1 cellular context compared by ENCODE assay signal in the genomic region with DNA sequence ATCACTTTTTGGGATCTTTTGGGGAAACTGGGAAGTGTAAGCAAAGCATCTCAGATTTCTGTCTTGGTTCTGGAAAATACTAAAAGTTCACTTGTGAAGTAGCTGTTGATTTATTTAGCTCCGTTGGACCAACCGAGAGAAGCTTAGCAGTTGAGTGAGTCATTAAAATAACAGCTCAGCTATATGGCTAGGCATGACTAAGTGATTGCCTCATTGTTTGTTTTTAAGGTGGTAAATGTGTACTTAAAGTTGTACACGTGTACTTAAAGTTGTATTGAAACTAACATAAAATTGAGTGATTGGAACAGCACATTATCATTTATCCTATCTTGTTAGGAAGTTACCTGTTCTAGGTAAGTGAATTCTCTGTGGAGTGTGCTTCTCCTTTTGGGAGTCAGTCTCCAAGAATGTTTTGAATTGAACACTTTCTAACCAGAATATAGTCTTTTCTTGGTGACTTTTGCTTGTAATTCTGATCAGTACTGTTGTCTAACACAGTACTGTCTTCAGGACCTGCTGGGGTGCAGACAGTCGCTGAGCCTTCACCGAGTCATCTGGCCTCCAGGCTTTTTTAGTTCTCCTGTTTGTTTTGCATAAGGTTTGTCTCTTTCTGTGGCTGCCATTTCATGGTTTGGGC.
TF ChIP-seq lines count a peak whose summit lies in the region.

No MANE protein-coding gene starts in this region.

TF ChIP-seq in GM12878, 131 proteins besides CTCF, POLR2A, EP300 and RAD21:
- TF ChIP-seq BHLHE40 (IDR thresholded peaks at IDR 0.05; ENCODE audit: borderline replicate concordance in 1 of 2, low read depth in 2 of 2, low read length in 1 of 2) (0 out of 4 replicates have a peak, but pooled peaks of 1 of the 2 experiments have one; percentile 20), RUNX3 (IDR thresholded peaks at IDR 0.05; ENCODE audit: low read length) (no peak), SIX5 (IDR thresholded peaks at IDR 0.05; ENCODE audit: low read depth, low read length, severe bottlenecking) (no peak), IKZF1 (conservative IDR thresholded peaks at IDR 0.05) (0 out of 2 replicates have a peak, but pooled peaks have one; percentile 8), ATF7 (IDR thresholded peaks at IDR 0.05; ENCODE audit: low read depth) (peak; percentile 88), CBFB (IDR thresholded peaks at IDR 0.05; ENCODE audit: low read depth) (no peak), ATF2 (IDR thresholded peaks at IDR 0.05; ENCODE audit: low read length) (peak; percentile 66), CEBPZ (IDR thresholded peaks at IDR 0.05; ENCODE audit: low read depth, low read length) (no peak), ZBTB11 (CRISPR knock-in tag; IDR thresholded peaks at IDR 0.05) (no peak), PAX8 (IDR thresholded peaks at IDR 0.05) (0 out of 2 replicates have a peak, but pooled peaks have one; percentile 37), BACH1 (IDR thresholded peaks at IDR 0.05; ENCODE audit: borderline replicate concordance) (peak; percentile 64; the same call in 1 of the 2 replicates), NFXL1 (IDR thresholded peaks at IDR 0.05; ENCODE audit: borderline replicate concordance) (no peak), CREB1 (IDR thresholded peaks at IDR 0.05; ENCODE audit: low read depth) (0 out of 2 replicates have a peak, but pooled peaks have one; percentile 45), YY1 (IDR thresholded peaks at IDR 0.05; ENCODE audit: low read depth, low read length) (0 out of 2 replicates have a peak, but pooled peaks have one; percentile 31), PRDM15 (CRISPR knock-in tag; IDR thresholded peaks at IDR 0.05) (no peak), MLLT1 (IDR thresholded peaks at IDR 0.05) (peak; percentile 91), PML (IDR thresholded peaks at IDR 0.05; ENCODE audit: low read length) (no peak), TCF12 (IDR thresholded peaks at IDR 0.05; ENCODE audit: low read depth, low read length) (no peak)
- TF ChIP-seq, protein P1, sequence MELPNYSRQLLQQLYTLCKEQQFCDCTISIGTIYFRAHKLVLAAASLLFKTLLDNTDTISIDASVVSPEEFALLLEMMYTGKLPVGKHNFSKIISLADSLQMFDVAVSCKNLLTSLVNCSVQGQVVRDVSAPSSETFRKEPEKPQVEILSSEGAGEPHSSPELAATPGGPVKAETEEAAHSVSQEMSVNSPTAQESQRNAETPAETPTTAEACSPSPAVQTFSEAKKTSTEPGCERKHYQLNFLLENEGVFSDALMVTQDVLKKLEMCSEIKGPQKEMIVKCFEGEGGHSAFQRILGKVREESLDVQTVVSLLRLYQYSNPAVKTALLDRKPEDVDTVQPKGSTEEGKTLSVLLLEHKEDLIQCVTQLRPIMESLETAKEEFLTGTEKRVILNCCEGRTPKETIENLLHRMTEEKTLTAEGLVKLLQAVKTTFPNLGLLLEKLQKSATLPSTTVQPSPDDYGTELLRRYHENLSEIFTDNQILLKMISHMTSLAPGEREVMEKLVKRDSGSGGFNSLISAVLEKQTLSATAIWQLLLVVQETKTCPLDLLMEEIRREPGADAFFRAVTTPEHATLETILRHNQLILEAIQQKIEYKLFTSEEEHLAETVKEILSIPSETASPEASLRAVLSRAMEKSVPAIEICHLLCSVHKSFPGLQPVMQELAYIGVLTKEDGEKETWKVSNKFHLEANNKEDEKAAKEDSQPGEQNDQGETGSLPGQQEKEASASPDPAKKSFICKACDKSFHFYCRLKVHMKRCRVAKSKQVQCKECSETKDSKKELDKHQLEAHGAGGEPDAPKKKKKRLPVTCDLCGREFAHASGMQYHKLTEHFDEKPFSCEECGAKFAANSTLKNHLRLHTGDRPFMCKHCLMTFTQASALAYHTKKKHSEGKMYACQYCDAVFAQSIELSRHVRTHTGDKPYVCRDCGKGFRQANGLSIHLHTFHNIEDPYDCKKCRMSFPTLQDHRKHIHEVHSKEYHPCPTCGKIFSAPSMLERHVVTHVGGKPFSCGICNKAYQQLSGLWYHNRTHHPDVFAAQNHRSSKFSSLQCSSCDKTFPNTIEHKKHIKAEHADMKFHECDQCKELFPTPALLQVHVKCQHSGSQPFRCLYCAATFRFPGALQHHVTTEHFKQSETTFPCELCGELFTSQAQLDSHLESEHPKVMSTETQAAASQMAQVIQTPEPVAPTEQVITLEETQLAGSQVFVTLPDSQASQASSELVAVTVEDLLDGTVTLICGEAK (IDR thresholded peaks at IDR 0.05; ENCODE audit: borderline replicate concordance): peak; percentile 19; the same call in 1 of the 2 replicates
